In the genomic region with DNA sequence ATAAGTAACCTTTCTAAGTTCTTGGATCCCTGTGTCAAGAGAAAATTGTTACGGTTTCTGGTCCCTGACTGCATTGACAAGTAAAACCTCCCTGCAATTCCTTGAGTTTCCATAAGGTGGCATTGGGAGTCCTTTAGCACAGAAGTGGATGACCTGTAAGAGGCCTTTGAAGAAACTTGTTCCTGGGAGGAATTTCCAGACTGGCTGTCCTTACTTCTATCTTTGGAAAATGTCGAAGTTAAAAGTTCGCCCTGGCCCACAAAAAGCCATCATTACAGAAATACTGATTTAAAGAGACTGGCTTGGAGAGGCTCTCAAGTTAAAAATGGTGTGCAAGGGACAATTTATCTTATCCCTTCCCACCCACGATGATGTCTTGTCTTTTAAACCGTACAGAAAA, we compare ENCODE assay signal across 8 cellular contexts.
DNase-seq lines count a peak whose midpoint lies in the region; ATAC-seq, FAIRE-seq and TF ChIP-seq lines count a peak whose summit lies in the region.

No MANE protein-coding gene starts in this region.

- TF ChIP-seq CTCF in bronchial epithelial cell (IDR thresholded peaks at IDR 0.05; ENCODE audit: insufficient read depth, low read length, severe bottlenecking): peak; percentile 71
- peak; percentile 54 to 89 (median 74) for TF ChIP-seq CTCF in upper lobe of left lung (IDR thresholded peaks at IDR 0.05)

- no peak overlapping the region for H3K27ac ChIP-seq in upper lobe of left lung

- DNase-seq in DMS53 (lab: John Stamatoyannopoulos, UW) (peak; percentile 93), HPDE6-E6E7 (ENCODE audit: extremely low spot score) (peak; percentile 56), NCI-H82 (lab: John Stamatoyannopoulos, UW) (peak; percentile 88), bronchial epithelial cell (ENCODE audit: low read depth) (peak; percentile 83), kidney glomerular epithelial cell (lab: John Stamatoyannopoulos, UW) (peak; percentile 64), upper lobe of left lung (no peak)

- H3K4me3 ChIP-seq in bronchial epithelial cell (ENCODE audit: low read depth, low read length) (no peak overlapping the region), upper lobe of left lung (no peak overlapping the region)

- H3K36me3 ChIP-seq in bronchial epithelial cell (ENCODE audit: control insufficient read depth, insufficient read depth, low read length) (no peaks in the 10 kb centered on the region), upper lobe of left lung (no peaks in the 10 kb centered on the region)

- ATAC-seq in GM19372 (IDR thresholded peaks at IDR 0.05; ENCODE audit: low read depth, unreplicated experiment): peak; percentile 75
- ATAC-seq in upper lobe of left lung (ENCODE audit: low FRiP score in 2 of 2): peak in 1 of 2 donors; percentile 70
- ATAC-seq in GM19463 (IDR thresholded peaks at IDR 0.05; ENCODE audit: unreplicated experiment): no peak

- no peaks in the 10 kb centered on the region for H3K9me3 ChIP-seq in upper lobe of left lung

- no peak for TF ChIP-seq POLR2A in upper lobe of left lung (IDR thresholded peaks at IDR 0.05)

- peak; percentile 76 for FAIRE-seq in bronchial epithelial cell (lab: Jason Lieb, UNC)

- H3K27me3 ChIP-seq in bronchial epithelial cell (ENCODE audit: control insufficient read depth, insufficient read depth, low read length) (no peaks in the 10 kb centered on the region), upper lobe of left lung (no peaks in the 10 kb centered on the region)

- no peaks in the 10 kb centered on the region for H3K4me1 ChIP-seq in upper lobe of left lung

- WGBS in upper lobe of left lung, 2 donors: 22 to 29% methylated on average over 5 of the region's 5 CpGs

- TF ChIP-seq EP300 in upper lobe of left lung (IDR thresholded peaks at IDR 0.05): no peak

Comparison
In these comparisons a context has a peak if more than half of its experiments do, and no peak if none do; other contexts are left out.
1. DNase-seq: peak in DMS53 (single experiment), HPDE6-E6E7 (single experiment), NCI-H82 (single experiment), bronchial epithelial cell (single experiment) and kidney glomerular epithelial cell (single experiment); none in upper lobe of left lung (0 of 2).